In genomic region chr5:6525910-6526309, GRCh38 we compare ENCODE assay signal across 7 cellular contexts.
DNase-seq lines count a peak whose midpoint lies in the region; ATAC-seq, FAIRE-seq and TF ChIP-seq lines count a peak whose summit lies in the region.

No MANE protein-coding gene starts in this region.

- H3K4me3 ChIP-seq in GM12875 (ENCODE audit: low read depth, low read length) (no peak overlapping the region), NB4 (ENCODE audit: low read depth, low read length) (no peak overlapping the region), pancreas (no peak overlapping the region)

- H3K27ac ChIP-seq in pancreas = no peak overlapping the region

- H3K27me3 Mint-ChIP-seq in chondrocyte (ENCODE audit: low read depth) = peaks cover 25% of the 10 kb centered on the region

- no peak for TF ChIP-seq POLR2A in NB4 (IDR thresholded peaks at IDR 0.05; ENCODE audit: extremely low read depth, insufficient read length)

- H3K9me3 ChIP-seq in pancreas = no peaks in the 10 kb centered on the region

- H3K4me3 Mint-ChIP-seq in chondrocyte (ENCODE audit: unreplicated experiment) = no peak overlapping the region

- no peaks in the 10 kb centered on the region for H3K27me3 ChIP-seq in pancreas

- 50 to 57% methylated on average over 9 of the region's 9 CpGs for WGBS in pancreas, 2 donors

- FAIRE-seq in pancreas (lab: Jason Lieb, UNC) = no peak

- TF ChIP-seq CTCF in GM12875 (IDR thresholded peaks at IDR 0.05; ENCODE audit: borderline replicate concordance, insufficient read depth, low read depth, low read length) (peak; percentile 38; the same call in 1 of the 2 replicates), NB4 (IDR thresholded peaks at IDR 0.05; ENCODE audit: low read depth, low read length) (peak; percentile 48), chondrocyte (IDR thresholded peaks at IDR 0.05) (peak; percentile 24), pancreas (IDR thresholded peaks at IDR 0.05) (peak in 2 of 4 donors; percentile 14 to 22)

- ATAC-seq in pancreas (peak in 3 of 4 donors; percentile 84 to 96 (median 85)), HG03442 (IDR thresholded peaks at IDR 0.05; ENCODE audit: unreplicated experiment) (no peak), HG02798 (IDR thresholded peaks at IDR 0.05; ENCODE audit: poor library complexity, unreplicated experiment) (no peak)

- DNase-seq in NB4 (ENCODE audit: low read depth) (peak; percentile 48), chondrocyte (ENCODE audit: low spot score) (no peak), pancreas (peak in 3 of 6 donors; percentile 19 to 47 (median 42)), NCI-H2171 (lab: John Stamatoyannopoulos, UW) (no peak)

- no peaks in the 10 kb centered on the region for H3K36me3 Mint-ChIP-seq in chondrocyte (ENCODE audit: low read depth)

- no peaks in the 10 kb centered on the region for H3K4me1 ChIP-seq in pancreas

- peaks cover 3% of the 10 kb centered on the region for H3K9me3 Mint-ChIP-seq in chondrocyte (ENCODE audit: low read depth)

- no peaks in the 10 kb centered on the region for H3K36me3 ChIP-seq in pancreas

- intact Hi-C loops in pancreas (cut with DNase I) = no loop called here

- no peak overlapping the region for H3K27ac Mint-ChIP-seq in chondrocyte (ENCODE audit: unreplicated experiment)

- H3K4me1 Mint-ChIP-seq in chondrocyte (ENCODE audit: low read depth) = no peaks in the 10 kb centered on the region

Comparison
In these comparisons a context has a peak if more than half of its experiments do, and no peak if none do; other contexts are left out.
1. ATAC-seq: peak in pancreas (3 of 4); none in HG03442 (single experiment) and HG02798 (single experiment).